Comparison of ENCODE assay signal across 8 cellular contexts in genomic region chr11:67391304-67392181, GRCh38. TPM values are rescaled to one million over a fixed set of nuclear protein-coding genes. Genes with fewer than 3 reads are reported as not detected.
DNase-seq lines count a peak whose midpoint lies in the region; ATAC-seq, FAIRE-seq and TF ChIP-seq lines count a peak whose summit lies in the region.

Gene RAD9A (plus strand): TSS chr11:67391986. CDS start chr11:67392045, 59 bp downstream.

- H3K27me3 ChIP-seq in right lobe of liver = no peaks in the 10 kb centered on the region

- no peaks in the 10 kb centered on the region for H3K9me3 ChIP-seq in right lobe of liver

- H3K4me3 ChIP-seq in AG10803 (ENCODE audit: low read length) = peak within 1 kb of the TSS; percentile 65
- H3K4me3 ChIP-seq in right lobe of liver = peak within 1 kb of the TSS; percentile 74 to 92 (median 84)

- peak; percentile 90 for DNase-seq in AG10803 (ENCODE audit: low read depth)
- peak; percentile 98 for DNase-seq in GM19239 (ENCODE audit: insufficient read length, low spot score)
- peak; percentile 95 for DNase-seq in NCI-H774 (lab: John Stamatoyannopoulos, UW)
- DNase-seq in activated CD4-positive, alpha-beta T cell treated with anti-CD3 and anti-CD28 coated beads, Interleukin-2, amount 50 U/mL, for 4 hours = peak; percentile 88
- peak; percentile 97 for DNase-seq in right lobe of liver
- DNase-seq in stimulated activated CD4-positive, alpha-beta T cell treated with anti-CD3 and anti-CD28 coated beads, Interleukin-4, amount 100 ng/mL, for 1 hour = peak; percentile 92

- H3K4me1 Mint-ChIP-seq in dendritic cell treated with granulocyte-macrophage colony-stimulating factor and Interleukin-4, amounts not matched to agents 40 ng/mL and 50 ng/mL, for 4 days (ENCODE audit: low read depth) = peaks cover 60% of the 10 kb centered on the region

- no peaks in the 10 kb centered on the region for H3K9me3 Mint-ChIP-seq in dendritic cell treated with granulocyte-macrophage colony-stimulating factor and Interleukin-4, amounts not matched to agents 40 ng/mL and 50 ng/mL, for 4 days

- ATAC-seq in HG03520 (IDR thresholded peaks at IDR 0.05; ENCODE audit: unreplicated experiment) = peak; percentile 45
- ATAC-seq in right lobe of liver = peak; percentile 80 to 93 (median 88)

- TF ChIP-seq CTCF in AG10803 (conservative IDR thresholded peaks at IDR 0.05; ENCODE audit: low read length) = no peak
- no peak for TF ChIP-seq CTCF in right lobe of liver (IDR thresholded peaks at IDR 0.05)

- intact Hi-C loops in dendritic cell treated with granulocyte-macrophage colony-stimulating factor and Interleukin-4, amounts not matched to agents 40 ng/mL and 50 ng/mL, for 4 days (cut with micrococcal nuclease) = loop anchor here (2.0 to 5.0 kb wide), 2 partner anchors 36 to 77 kb away; partner anchors contain the start of genes RPS6KB2 and TMEM134
- intact Hi-C loops in right lobe of liver (cut with DNase I) = loop anchor here (5.0 to 10.0 kb wide), 2 partner anchors 113 to 116 kb away; partner anchors contain the start of genes CDK2AP2 (in 2 of the 2) and PITPNM1 (in 2 of the 2)

- no peaks in the 10 kb centered on the region for H3K27me3 Mint-ChIP-seq in dendritic cell treated with granulocyte-macrophage colony-stimulating factor and Interleukin-4, amounts not matched to agents 40 ng/mL and 50 ng/mL, for 4 days

- peaks cover 0 to 12% (median 0%) of the 10 kb centered on the region in 4 donors for H3K4me1 ChIP-seq in right lobe of liver

- peak within 1 kb of the TSS; percentile 95 for H3K27ac Mint-ChIP-seq in dendritic cell treated with granulocyte-macrophage colony-stimulating factor and Interleukin-4, amounts not matched to agents 40 ng/mL and 50 ng/mL, for 4 days

- FAIRE-seq in GM19239 (lab: Jason Lieb, UNC) = peak; percentile 78

- peaks cover 50% of the 10 kb centered on the region for H3K36me3 Mint-ChIP-seq in dendritic cell treated with granulocyte-macrophage colony-stimulating factor and Interleukin-4, amounts not matched to agents 40 ng/mL and 50 ng/mL, for 4 days (ENCODE audit: low read depth)

- H3K36me3 ChIP-seq in right lobe of liver = peaks cover 0 to 5% (median 0%) of the 10 kb centered on the region in 4 donors

- H3K4me3 Mint-ChIP-seq in dendritic cell treated with granulocyte-macrophage colony-stimulating factor and Interleukin-4, amounts not matched to agents 40 ng/mL and 50 ng/mL, for 4 days = peak within 1 kb of the TSS; percentile 93

- under 1% methylated on average over 22 of the region's 75 CpGs for WGBS in right lobe of liver (ENCODE audit: insufficient coverage, low coverage, low lambda C conversion rate, missing lambda C conversion rate)

- H3K27ac ChIP-seq in right lobe of liver = peak within 1 kb of the TSS; percentile 49 to 79 (median 68)

- peak; percentile 63 for TF ChIP-seq POLR2A in right lobe of liver (IDR thresholded peaks at IDR 0.05)

RNA-seq across cellular contexts. Expression of gene RAD9A, which starts in this region (rescaled TPM):
- 10 to 100 TPM in 2 of 6 experiments, 1 to 10 TPM in 4; 5.3 to 13.2 (median 6.2) TPM for total RNA-seq in right lobe of liver

Comparison
In these comparisons a context has a peak if more than half of its experiments do, and no peak if none do; other contexts are left out.
1. Peak in every context shown above with its lines: DNase-seq, ATAC-seq, H3K4me3 ChIP-seq and H3K27ac ChIP-seq.